In the genomic region with DNA sequence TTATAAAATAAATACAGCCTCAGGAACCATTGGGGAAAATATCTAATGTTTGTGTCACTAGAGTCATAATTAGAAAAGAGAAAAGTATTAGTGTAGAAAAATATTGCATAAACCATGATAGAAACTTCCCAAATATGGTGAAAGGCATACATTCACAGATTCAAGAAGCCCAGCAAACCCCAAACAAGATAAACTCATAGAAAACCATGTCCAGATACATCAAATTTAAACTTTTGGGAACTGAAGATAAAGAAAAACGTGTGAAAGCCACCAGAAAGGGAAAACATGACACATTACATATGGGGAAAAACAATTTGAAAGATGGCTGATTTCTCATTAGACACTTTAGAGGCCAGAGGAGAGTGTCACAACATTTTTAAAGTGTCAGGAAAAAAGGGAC, we compare ENCODE assay signal across 8 cellular contexts.
"Had no signal": no experiment of that assay in that cellular context is flagged by ENCODE, and none has a peak within 500 bp of the region (broad histone marks: within the 10 kb centered on the region; RNA-seq: fewer than 3 reads in every experiment).

No MANE protein-coding gene starts in this region.

- H3K27ac ChIP-seq: HL-60 had no signal

- FAIRE-seq: H1, H54, HepG2 had no signal

- DNase-seq: H9, HCEC 1CT, HFFc6 had no signal

- H3K4me3 ChIP-seq: GM23338 had no signal

- ATAC-seq: GM23338, HepG2 had no signal

- H2AFZ ChIP-seq: GM23338 had no signal

- H3K4me2 ChIP-seq: GM23338 had no signal
